ENCODE assay signal across 1 cellular context in the genomic region with DNA sequence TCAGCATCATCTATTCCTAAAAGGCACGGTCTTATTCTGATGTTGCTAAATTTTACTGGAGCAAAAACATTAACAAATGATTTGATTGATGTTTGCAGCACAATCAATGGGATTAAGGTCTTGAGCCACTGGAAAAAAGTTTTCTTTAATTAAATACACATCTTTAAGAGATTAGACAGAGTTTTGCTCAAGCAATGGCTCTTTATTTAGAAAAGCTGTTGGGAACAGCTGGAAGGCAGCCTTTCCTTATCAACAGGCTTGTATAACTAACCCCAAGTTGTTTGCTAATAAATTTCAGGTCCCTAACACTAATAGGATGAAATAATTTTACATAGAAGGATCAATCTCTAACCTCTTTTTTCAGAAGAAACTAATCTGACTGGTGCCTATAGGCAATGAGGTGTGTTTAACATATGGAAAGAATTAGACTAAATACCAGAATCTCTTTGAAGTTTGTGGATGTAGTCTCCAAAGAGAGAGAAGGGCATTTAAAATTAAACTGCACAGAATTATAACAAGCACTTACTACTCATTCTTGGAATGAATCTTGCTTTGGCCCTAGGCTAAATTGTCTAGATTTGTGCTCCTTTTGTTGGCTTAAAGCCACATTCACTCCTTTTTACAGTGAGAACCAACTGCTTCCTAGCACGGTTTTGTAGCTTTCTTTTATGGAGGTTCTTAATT.
TF ChIP-seq lines count a peak whose summit lies in the region.

No MANE protein-coding gene starts in this region.

TF ChIP-seq in SK-N-SH, 30 proteins besides CTCF, POLR2A, EP300 and RAD21 (continued from another document):
- TF ChIP-seq TCF12 (IDR thresholded peaks at IDR 0.05) (no peak), FOXJ3 (CRISPR knock-in tag; IDR thresholded peaks at IDR 0.05) (no peak)
